10 cellular contexts compared by ENCODE assay signal in the genomic region with DNA sequence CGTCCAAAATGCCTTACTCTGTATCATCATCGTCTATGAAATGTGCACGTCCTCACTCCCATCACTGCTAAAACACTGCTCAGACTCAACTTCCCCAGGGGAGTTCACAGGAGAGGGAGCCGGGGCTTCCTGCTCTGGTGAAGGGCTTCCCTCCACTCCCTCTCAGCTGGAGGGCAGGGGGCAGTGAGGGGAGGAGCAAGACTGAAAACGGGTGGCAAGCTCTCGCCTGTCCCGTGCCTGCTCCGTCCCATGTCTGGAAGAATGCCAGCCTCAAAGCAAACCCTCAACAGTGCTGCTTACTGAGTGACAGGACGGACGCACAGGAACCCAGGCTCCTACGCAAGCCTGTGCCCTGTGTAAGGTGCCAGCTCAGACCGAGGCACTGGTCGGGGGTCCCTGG. TPM values are rescaled to one million over a fixed set of nuclear protein-coding genes. Genes with fewer than 3 reads are reported as not detected.
A peak's percentile ranks its signal among the peaks of the same experiment; 100 is the strongest.
DNase-seq lines count a peak whose midpoint lies in the region; ATAC-seq and TF ChIP-seq lines count a peak whose summit lies in the region.
"Had no signal": no experiment of that assay in that cellular context is flagged by ENCODE, and none has a peak within 500 bp of the region (broad histone marks: within the 10 kb centered on the region; RNA-seq: fewer than 3 reads in every experiment).

No MANE protein-coding gene starts in this region.

- H3K9me3 ChIP-seq in CD8-positive, alpha-beta T cell (ENCODE audit: low read length): no peaks in the 10 kb centered on the region

- intact Hi-C loops in CD8-positive, alpha-beta T cell (cut with DNase I, micrococcal nuclease): no loop called here
- intact Hi-C loops in natural killer cell (cut with micrococcal nuclease): no loop called here

- ATAC-seq in CD8-positive, alpha-beta T cell: peak; percentile 26
- peak; percentile 22 for ATAC-seq in HG02973 (IDR thresholded peaks at IDR 0.05; ENCODE audit: unreplicated experiment)
- peak; percentile 25 to 44 (median 36) for ATAC-seq in natural killer cell
- ATAC-seq in GM19455 (IDR thresholded peaks at IDR 0.05; ENCODE audit: unreplicated experiment): no peak

- peaks cover 15% of the 10 kb centered on the region for H3K4me1 ChIP-seq in CD8-positive, alpha-beta T cell (ENCODE audit: insufficient read depth, low read length)

- CTCF ChIA-PET in CD8-positive, alpha-beta T cell (lab: Charles Lee): interaction anchor here (1.7 kb wide), 1 partner anchor 12 kb away, joined by 4 read pairs; no protein-coding TSS in a partner anchor

- DNase-seq in CD8-positive, alpha-beta T cell: no peak
- DNase-seq in coronary artery (ENCODE audit: low spot score) (no peak), natural killer cell (no peak), endothelial cell (ENCODE audit: low spot score) (no peak), erythroblast (lab: John Stamatoyannopoulos, UW) (no peak), inferior parietal cortex (ENCODE audit: extremely low spot score) (no peak)
- DNase-seq: SW 1271 had no signal

- no peak overlapping the region for H3K27ac ChIP-seq in CD8-positive, alpha-beta T cell (ENCODE audit: low read depth, low read length)
- H3K27ac ChIP-seq in coronary artery: peak overlapping the region; percentile 34 to 45
- H3K27ac ChIP-seq: cardiac muscle cell had no signal

- no peak for TF ChIP-seq POLR2A in erythroblast (IDR thresholded peaks at IDR 0.05; ENCODE audit: low read length)

- no peaks in the 10 kb centered on the region for H3K36me3 ChIP-seq in CD8-positive, alpha-beta T cell (ENCODE audit: insufficient read depth, low read length)
- H3K36me3 ChIP-seq: cardiac muscle cell had no signal

- H3K27me3 Mint-ChIP-seq in CD8-positive, alpha-beta T cell (ENCODE audit: low read depth): no peaks in the 10 kb centered on the region
- no peaks in the 10 kb centered on the region for H3K27me3 Mint-ChIP-seq in natural killer cell (ENCODE audit: low read depth in 2 of 2)
- H3K27me3 Mint-ChIP-seq in endothelial cell (ENCODE audit: unreplicated experiment): peaks cover 6% of the 10 kb centered on the region

- H3K9me3 Mint-ChIP-seq in CD8-positive, alpha-beta T cell: no peaks in the 10 kb centered on the region
- no peaks in the 10 kb centered on the region for H3K9me3 Mint-ChIP-seq in natural killer cell
- no peaks in the 10 kb centered on the region for H3K9me3 Mint-ChIP-seq in endothelial cell (ENCODE audit: unreplicated experiment)

- no peak overlapping the region for H3K27ac Mint-ChIP-seq in CD8-positive, alpha-beta T cell
- H3K27ac Mint-ChIP-seq in natural killer cell (peak overlapping the region; percentile 82 to 84), endothelial cell (ENCODE audit: unreplicated experiment) (no peak overlapping the region)

- TF ChIP-seq CTCF in CD8-positive, alpha-beta T cell (IDR thresholded peaks at IDR 0.05): no peak
- no peak for TF ChIP-seq CTCF in coronary artery (IDR thresholded peaks at IDR 0.05)
- no peak for TF ChIP-seq CTCF in natural killer cell (IDR thresholded peaks at IDR 0.05)
- TF ChIP-seq CTCF in endothelial cell (IDR thresholded peaks at IDR 0.05; ENCODE audit: unreplicated experiment): no peak

- H3K4me1 Mint-ChIP-seq in CD8-positive, alpha-beta T cell (ENCODE audit: low read depth): peaks cover 38% of the 10 kb centered on the region
- H3K4me1 Mint-ChIP-seq in natural killer cell: peaks cover 31 to 37% of the 10 kb centered on the region in 2 donors
- no peaks in the 10 kb centered on the region for H3K4me1 Mint-ChIP-seq in endothelial cell (ENCODE audit: unreplicated experiment)

- H3K36me3 Mint-ChIP-seq in CD8-positive, alpha-beta T cell: peaks cover 8% of the 10 kb centered on the region
- no peaks in the 10 kb centered on the region for H3K36me3 Mint-ChIP-seq in natural killer cell
- H3K36me3 Mint-ChIP-seq in endothelial cell (ENCODE audit: low read depth, unreplicated experiment): no peaks in the 10 kb centered on the region

- H3K4me3 ChIP-seq in CD8-positive, alpha-beta T cell (ENCODE audit: low read depth, low read length): no peak overlapping the region
- H3K4me3 ChIP-seq in coronary artery: peak overlapping the region; percentile 44
- H3K4me3 ChIP-seq: cardiac muscle cell had no signal

- POLR2A ChIA-PET in CD8-positive, alpha-beta T cell (lab: Charles Lee): interaction anchor here (1.1 kb wide), 1 partner anchor 23 kb away, joined by 3 read pairs; no protein-coding TSS in a partner anchor

- peak overlapping the region; percentile 56 for H3K4me3 Mint-ChIP-seq in CD8-positive, alpha-beta T cell
- H3K4me3 Mint-ChIP-seq in natural killer cell (peak overlapping the region; percentile 91), endothelial cell (ENCODE audit: unreplicated experiment) (no peak overlapping the region)

- no peaks in the 10 kb centered on the region for H3K27me3 ChIP-seq in CD8-positive, alpha-beta T cell (ENCODE audit: insufficient read depth, low read length)
- H3K27me3 ChIP-seq: cardiac muscle cell had no signal

RNA-seq across cellular contexts. Expression of a gene that starts 25.1 kb away (rescaled TPM):
- total RNA-seq in CD8-positive, alpha-beta T cell: 10 to 100 TPM; 41.3 to 41.8 TPM
- total RNA-seq in natural killer cell: 10 to 100 TPM; 42.6 to 66.5 (median 64.4) TPM
- 16.0 TPM for total RNA-seq in endothelial cell (ENCODE audit: unreplicated experiment)

Comparison
In these comparisons a context has a peak if more than half of its experiments do, and no peak if none do; other contexts are left out.
1. H3K27ac Mint-ChIP-seq: peak in natural killer cell (2 of 2); none in CD8-positive, alpha-beta T cell (single experiment) and endothelial cell (single experiment).